1 cellular context compared by ENCODE assay signal in genomic region chr18:23578067-23578705, GRCh38.
TF ChIP-seq lines count a peak whose summit lies in the region.

No MANE protein-coding gene starts in this region.

TF ChIP-seq in GM23338, 12 proteins besides CTCF, POLR2A, EP300 and RAD21 (continued from another document):
- TF ChIP-seq REST (IDR thresholded peaks at IDR 0.05; ENCODE audit: unreplicated experiment) = no peak
- TF ChIP-seq EZH2phosphoT487 (IDR thresholded peaks at IDR 0.05; ENCODE audit: unreplicated experiment) = no peak
- TF ChIP-seq, protein P1, sequence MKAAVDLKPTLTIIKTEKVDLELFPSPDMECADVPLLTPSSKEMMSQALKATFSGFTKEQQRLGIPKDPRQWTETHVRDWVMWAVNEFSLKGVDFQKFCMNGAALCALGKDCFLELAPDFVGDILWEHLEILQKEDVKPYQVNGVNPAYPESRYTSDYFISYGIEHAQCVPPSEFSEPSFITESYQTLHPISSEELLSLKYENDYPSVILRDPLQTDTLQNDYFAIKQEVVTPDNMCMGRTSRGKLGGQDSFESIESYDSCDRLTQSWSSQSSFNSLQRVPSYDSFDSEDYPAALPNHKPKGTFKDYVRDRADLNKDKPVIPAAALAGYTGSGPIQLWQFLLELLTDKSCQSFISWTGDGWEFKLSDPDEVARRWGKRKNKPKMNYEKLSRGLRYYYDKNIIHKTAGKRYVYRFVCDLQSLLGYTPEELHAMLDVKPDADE (IDR thresholded peaks at IDR 0.05) = no peak
- TF ChIP-seq NANOG (IDR thresholded peaks at IDR 0.05; ENCODE audit: borderline replicate concordance) = no peak
- TF ChIP-seq ZNF331 (CRISPR knock-in tag; IDR thresholded peaks at IDR 0.05; ENCODE audit: low read depth) = no peak
- TF ChIP-seq CREB1 (CRISPR knock-in tag; IDR thresholded peaks at IDR 0.05; ENCODE audit: low read depth) = no peak
